In genomic region chr15:60083318-60083717, GRCh38 we compare ENCODE assay signal across 19 cellular contexts.
"Had no signal": no experiment of that assay in that cellular context is flagged by ENCODE, and none has a peak within 500 bp of the region (broad histone marks: within the 10 kb centered on the region; RNA-seq: fewer than 3 reads in every experiment).

No MANE protein-coding gene starts in this region.

- ATAC-seq: activated CD4-positive, CD25-positive, alpha-beta regulatory T cell treated with anti-CD3 and anti-CD28 coated beads, Interleukin-2, amount 50 U/mL, for 24 hours; activated CD8-positive, alpha-beta T cell treated with anti-CD3 and anti-CD28 coated beads for 36 hours; activated T-cell treated with anti-CD3 and anti-CD28 coated beads, Interleukin-2, amount 50 U/mL, for 72 hours; Right ventricle myocardium inferior; T-cell had no signal

- H3K27me3 ChIP-seq: cardiac muscle cell had no signal

- H3K36me3 ChIP-seq: cardiac muscle cell had no signal

- H3K27ac ChIP-seq: cardiac muscle cell, SK-N-MC had no signal

- DNase-seq: activated CD4-positive, alpha-beta T cell treated with anti-CD3 and anti-CD28 coated beads for 4 hours; activated CD8-positive, alpha-beta memory T cell treated with anti-CD3 and anti-CD28 coated beads, Interleukin-2, amount 50 U/mL, for 4 hours; activated CD8-positive, alpha-beta T cell treated with anti-CD3 and anti-CD28 coated beads for 36 hours; activated naive CD4-positive, alpha-beta T cell treated with anti-CD3 and anti-CD28 coated beads, Interleukin-2, amount 50 U/mL, for 16 hours; activated naive CD8-positive, alpha-beta T cell treated with anti-CD3 and anti-CD28 coated beads, Interleukin-2, amount 10 ng/mL, durations not matched to agents 7 days and 5 days; activated T-cell treated with anti-CD3 and anti-CD28 coated beads, Interleukin-2, amount 50 U/mL, for 72 hours; aorta; MM.1S; NCI-H1105 treated with DMSO at 0.1 percent for 48 hours; NCI-H1436 treated with DMSO at 0.1 percent for 48 hours; NCI-H187; NCI-H2081; NCI-H510A treated with DMSO at 0.1 percent for 48 hours; NCI-H69; T-cell had no signal

- H3K4me3 ChIP-seq: cardiac muscle cell, SK-N-MC had no signal
